In the genomic region with DNA sequence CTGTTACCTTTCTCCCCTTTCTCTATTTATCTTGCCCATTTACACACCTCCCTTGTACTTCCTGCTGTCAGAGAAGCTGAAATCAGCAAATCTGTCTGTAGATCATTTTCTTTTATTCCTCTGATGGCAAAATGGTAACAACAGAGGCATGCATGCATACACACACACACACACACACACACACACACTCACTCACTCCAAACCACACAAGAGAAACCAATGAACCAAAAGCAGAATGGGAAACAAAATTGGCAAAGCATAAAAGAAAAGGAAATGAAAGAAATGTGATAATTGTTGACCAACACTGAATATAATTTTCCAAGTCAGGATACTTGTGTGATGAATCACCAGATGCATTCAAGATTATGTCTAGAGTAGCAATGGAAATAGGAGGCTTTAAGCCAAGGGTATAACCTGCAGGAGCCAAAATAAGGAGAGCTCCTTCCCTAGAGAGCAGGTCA, we compare ENCODE assay signal across 10 cellular contexts.
A peak's percentile ranks its signal among the peaks of the same experiment; 100 is the strongest.
DNase-seq lines count a peak whose midpoint lies in the region; ATAC-seq, FAIRE-seq and TF ChIP-seq lines count a peak whose summit lies in the region.
"Had no signal": no experiment of that assay in that cellular context is flagged by ENCODE, and none has a peak within 500 bp of the region (broad histone marks: within the 10 kb centered on the region; RNA-seq: fewer than 3 reads in every experiment).

No MANE protein-coding gene starts in this region.

- H3K27me3 ChIP-seq in Caco-2 (replicated peaks; ENCODE audit: control insufficient read depth, insufficient read depth, low read length): no peaks in the 10 kb centered on the region
- H3K27me3 ChIP-seq in CD8-positive, alpha-beta memory T cell (ENCODE audit: insufficient read depth, low read length, poor library complexity, severe bottlenecking): no peaks in the 10 kb centered on the region
- H3K27me3 ChIP-seq: neural progenitor cell had no signal

- no peak overlapping the region for H3K4me3 Mint-ChIP-seq in Caco-2 (ENCODE audit: unreplicated experiment)
- no peak overlapping the region for H3K4me3 Mint-ChIP-seq in CD8-positive, alpha-beta memory T cell
- H3K4me3 Mint-ChIP-seq: activated naive CD8-positive, alpha-beta T cell treated with anti-CD3 and anti-CD28 coated beads, Interleukin-2, amount 50 U/mL, for 24 hours; neural progenitor cell had no signal

- POLR2A ChIA-PET in A549 (lab: Yijun Ruan, JAX) (no interaction called here), Caco-2 (lab: Charles Lee) (no interaction called here)
- POLR2A ChIA-PET in CD8-positive, alpha-beta memory T cell (lab: Charles Lee): no interaction called here

- 0 out of 5 replicates have a peak, but pooled peaks of 1 of the 2 experiments have one; percentile 12 for TF ChIP-seq RAD21 in A549 (conservative IDR thresholded peaks at IDR 0.05 in 1 of 2, IDR thresholded peaks at IDR 0.05 in 1 of 2)

- CTCF ChIA-PET in A549 (lab: Yijun Ruan, JAX) (interaction anchor here (1.1 to 2.9 kb wide), 5 partner anchors 12 to 169 kb away, joined by 3 to 8 read pairs (median 4); no protein-coding TSS in a partner anchor), Caco-2 (lab: Charles Lee) (no interaction called here)
- CTCF ChIA-PET in CD8-positive, alpha-beta memory T cell (lab: Charles Lee): no interaction called here

- intact Hi-C loops in Caco-2 (cut with micrococcal nuclease; ENCODE audit: unreplicated experiment): no loop called here

- 0 out of 5 replicates have a peak, but pooled peaks of 1 of the 2 experiments have one; percentile 37 for TF ChIP-seq EP300 in A549 (IDR thresholded peaks at IDR 0.05)

- no peaks in the 10 kb centered on the region for H3K27me3 Mint-ChIP-seq in Caco-2 (ENCODE audit: insufficient read depth, unreplicated experiment)
- H3K27me3 Mint-ChIP-seq in CD8-positive, alpha-beta memory T cell: no peaks in the 10 kb centered on the region
- H3K27me3 Mint-ChIP-seq: activated naive CD8-positive, alpha-beta T cell treated with anti-CD3 and anti-CD28 coated beads, Interleukin-2, amount 50 U/mL, for 24 hours had no signal

- TF ChIP-seq POLR2A in A549 (IDR thresholded peaks at IDR 0.05; ENCODE audit: low read length) (no peak), H54 (IDR thresholded peaks at IDR 0.05; ENCODE audit: low read depth, low read length) (no peak)

- DNase-seq in A549 (ENCODE audit: low read depth in 1 of 2, low spot score in 1 of 2) (peak in 1 of 2 experiments; percentile 39), H54 (ENCODE audit: insufficient read length, low spot score) (peak; percentile 7), foreskin melanocyte (peak; percentile 74), Caco-2 (no peak), GM20000 (ENCODE audit: low spot score) (no peak)
- DNase-seq in CD8-positive, alpha-beta memory T cell: no peak
- DNase-seq: activated naive CD8-positive, alpha-beta T cell treated with anti-CD3 and anti-CD28 coated beads, Interleukin-2, amount 50 U/mL, for 24 hours had no signal

- H3K36me3 ChIP-seq in Caco-2 (ENCODE audit: control insufficient read depth, insufficient read depth, low read length): no peaks in the 10 kb centered on the region
- H3K36me3 ChIP-seq in CD8-positive, alpha-beta memory T cell (ENCODE audit: insufficient read depth, low read length): no peaks in the 10 kb centered on the region
- H3K36me3 ChIP-seq: neural progenitor cell had no signal

- H3K9me3 ChIP-seq in A549 (no peaks in the 10 kb centered on the region), Caco-2 (no peaks in the 10 kb centered on the region)
- H3K9me3 ChIP-seq in CD8-positive, alpha-beta memory T cell (ENCODE audit: low read length): no peaks in the 10 kb centered on the region

- no peaks in the 10 kb centered on the region for H3K9me3 Mint-ChIP-seq in Caco-2 (ENCODE audit: unreplicated experiment)
- peaks cover 0 to 5% (median 3%) of the 10 kb centered on the region in 5 donors for H3K9me3 Mint-ChIP-seq in CD8-positive, alpha-beta memory T cell
- H3K9me3 Mint-ChIP-seq: activated naive CD8-positive, alpha-beta T cell treated with anti-CD3 and anti-CD28 coated beads, Interleukin-2, amount 50 U/mL, for 24 hours had no signal

- H3K4me1 ChIP-seq in A549: peaks cover 21% of the 10 kb centered on the region
- 0 out of 2 replicates have a peak, but pooled peaks cover 4% of the 10 kb centered on the region for H3K4me1 ChIP-seq in Caco-2
- H3K4me1 ChIP-seq in CD8-positive, alpha-beta memory T cell (ENCODE audit: insufficient read depth, low read length): no peaks in the 10 kb centered on the region

- peaks cover 5% of the 10 kb centered on the region for H3K36me3 Mint-ChIP-seq in Caco-2 (ENCODE audit: insufficient read depth, unreplicated experiment)
- no peaks in the 10 kb centered on the region for H3K36me3 Mint-ChIP-seq in CD8-positive, alpha-beta memory T cell

- ATAC-seq in A549: peak; percentile 44 to 67; a peak in 5 of 6 replicates
- ATAC-seq in SK-N-SH treated with all-trans-retinoic acid at 6 μM for 48 hours: peak; percentile 77
- ATAC-seq in GM21515 (IDR thresholded peaks at IDR 0.05; ENCODE audit: unreplicated experiment): no peak
- ATAC-seq: activated naive CD8-positive, alpha-beta T cell treated with anti-CD3 and anti-CD28 coated beads, Interleukin-2, amount 50 U/mL, for 24 hours had no signal

- peak overlapping the region; percentile 3 to 61; a peak in 4 of 6 replicates for H3K27ac ChIP-seq in A549
- H3K27ac ChIP-seq in CD8-positive, alpha-beta memory T cell (ENCODE audit: low read depth, low read length): no peak overlapping the region
- H3K27ac ChIP-seq: neural progenitor cell had no signal

- FAIRE-seq in A549 (lab: Jason Lieb, UNC): peak; percentile 39
- no peak for FAIRE-seq in H54 (lab: Jason Lieb, UNC)

- TF ChIP-seq CTCF in A549 (IDR thresholded peaks at IDR 0.05) (no peak), Caco-2 (IDR thresholded peaks at IDR 0.05; ENCODE audit: insufficient read depth in 1 of 2, low read depth in 1 of 2, low read length in 1 of 2, severe bottlenecking in 1 of 2, unreplicated experiment in 1 of 2) (no peak), GM20000 (IDR thresholded peaks at IDR 0.05; ENCODE audit: extremely low read depth, missing control alignments) (no peak)

- peak overlapping the region; percentile 64 for H3K4me2 ChIP-seq in A549
- H3K4me2 ChIP-seq: neural progenitor cell had no signal

- H3K4me1 Mint-ChIP-seq in Caco-2 (ENCODE audit: low read depth, unreplicated experiment): no peaks in the 10 kb centered on the region
- H3K4me1 Mint-ChIP-seq in CD8-positive, alpha-beta memory T cell: no peaks in the 10 kb centered on the region
- H3K4me1 Mint-ChIP-seq: activated naive CD8-positive, alpha-beta T cell treated with anti-CD3 and anti-CD28 coated beads, Interleukin-2, amount 50 U/mL, for 24 hours had no signal

- H3K4me3 ChIP-seq in A549: no peak overlapping the region
- no peak overlapping the region for H3K4me3 ChIP-seq in Caco-2 (ENCODE audit: low read depth, low read length)
- no peak overlapping the region for H3K4me3 ChIP-seq in CD8-positive, alpha-beta memory T cell (ENCODE audit: low read length)
- H3K4me3 ChIP-seq: neural progenitor cell had no signal

- BruUV-seq in Caco-2 (replicated peaks; lab: Mats Ljungman, UMichigan): no TSS peak

- H3K27ac Mint-ChIP-seq in Caco-2 (ENCODE audit: unreplicated experiment): no peak overlapping the region
- no peak overlapping the region for H3K27ac Mint-ChIP-seq in CD8-positive, alpha-beta memory T cell
- H3K27ac Mint-ChIP-seq: activated naive CD8-positive, alpha-beta T cell treated with anti-CD3 and anti-CD28 coated beads, Interleukin-2, amount 50 U/mL, for 24 hours; neural progenitor cell had no signal

TF ChIP-seq in A549, 52 proteins besides CTCF, POLR2A, EP300 and RAD21 (continues in another document):
- TF ChIP-seq SREBF2 (IDR thresholded peaks at IDR 0.05): no peak
- TF ChIP-seq KDM1A (IDR thresholded peaks at IDR 0.05; ENCODE audit: low read depth): no peak
- no peak for TF ChIP-seq HOXB5 (CRISPR knock-in tag; IDR thresholded peaks at IDR 0.05)
- TF ChIP-seq KDM5A (IDR thresholded peaks at IDR 0.05): no peak
- no peak for TF ChIP-seq RARB (CRISPR knock-in tag; IDR thresholded peaks at IDR 0.05)
- TF ChIP-seq GATA3 (IDR thresholded peaks at IDR 0.05; ENCODE audit: borderline replicate concordance): peak; percentile 73
- no peak for TF ChIP-seq NPAS2 (CRISPR knock-in tag; IDR thresholded peaks at IDR 0.05; ENCODE audit: borderline replicate concordance)
- no peak for TF ChIP-seq ZFP36 (IDR thresholded peaks at IDR 0.05; ENCODE audit: borderline replicate concordance, partially characterized antibody)

TF ChIP-seq in SK-N-SH treated with all-trans-retinoic acid at 6 μM for 48 hours, 23 proteins besides CTCF, POLR2A, EP300 and RAD21 (continues in another document):
- TF ChIP-seq ZNF8 (CRISPR knock-in tag; IDR thresholded peaks at IDR 0.05) (no peak), BACH2 (CRISPR knock-in tag; IDR thresholded peaks at IDR 0.05; ENCODE audit: borderline replicate concordance) (no peak), ZNF70 (CRISPR knock-in tag; IDR thresholded peaks at IDR 0.05) (no peak), ISL1 (CRISPR knock-in tag; IDR thresholded peaks at IDR 0.05) (peak; percentile 42; the same call in 1 of the 2 replicates), ESRRG (CRISPR knock-in tag; IDR thresholded peaks at IDR 0.05) (no peak), CSDC2 (CRISPR knock-in tag; IDR thresholded peaks at IDR 0.05) (no peak)
- TF ChIP-seq, protein P1, sequence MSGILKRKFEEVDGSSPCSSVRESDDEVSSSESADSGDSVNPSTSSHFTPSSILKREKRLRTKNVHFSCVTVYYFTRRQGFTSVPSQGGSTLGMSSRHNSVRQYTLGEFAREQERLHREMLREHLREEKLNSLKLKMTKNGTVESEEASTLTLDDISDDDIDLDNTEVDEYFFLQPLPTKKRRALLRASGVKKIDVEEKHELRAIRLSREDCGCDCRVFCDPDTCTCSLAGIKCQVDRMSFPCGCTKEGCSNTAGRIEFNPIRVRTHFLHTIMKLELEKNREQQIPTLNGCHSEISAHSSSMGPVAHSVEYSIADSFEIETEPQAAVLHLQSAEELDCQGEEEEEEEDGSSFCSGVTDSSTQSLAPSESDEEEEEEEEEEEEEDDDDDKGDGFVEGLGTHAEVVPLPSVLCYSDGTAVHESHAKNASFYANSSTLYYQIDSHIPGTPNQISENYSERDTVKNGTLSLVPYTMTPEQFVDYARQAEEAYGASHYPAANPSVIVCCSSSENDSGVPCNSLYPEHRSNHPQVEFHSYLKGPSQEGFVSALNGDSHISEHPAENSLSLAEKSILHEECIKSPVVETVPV (CRISPR knock-in tag; IDR thresholded peaks at IDR 0.05): no peak

Comparison
In these comparisons a context has a peak if more than half of its experiments do, and no peak if none do; other contexts are left out.
1. DNase-seq: peak in H54 (single experiment) and foreskin melanocyte (single experiment); none in Caco-2 (0 of 2), GM20000 (single experiment) and CD8-positive, alpha-beta memory T cell (0 of 5).